12 cellular contexts compared by ENCODE assay signal in genomic region chr4:87505862-87506261, GRCh38. TPM values are rescaled to one million over a fixed set of nuclear protein-coding genes. Genes with fewer than 3 reads are reported as not detected.
DNase-seq lines count a peak whose midpoint lies in the region; ATAC-seq and TF ChIP-seq lines count a peak whose summit lies in the region.
"Had no signal": no experiment of that assay in that cellular context is flagged by ENCODE, and none has a peak within 500 bp of the region (broad histone marks: within the 10 kb centered on the region; RNA-seq: fewer than 3 reads in every experiment).

No MANE protein-coding gene starts in this region.

- H3K27ac Mint-ChIP-seq in natural killer cell treated with Interleukin-12 subunit alpha and Interleukin-12 subunit beta and Interleukin-15 and Interleukin-18, amount 100 ng/mL, for 72 hours: no peak overlapping the region
- H3K27ac Mint-ChIP-seq: activated naive CD8-positive, alpha-beta T cell treated with anti-CD3 and anti-CD28 coated beads, Interleukin-2, amount 10 ng/mL, durations not matched to agents 7 days and 5 days; natural killer cell had no signal

- TF ChIP-seq CTCF in GM12874 (IDR thresholded peaks at IDR 0.05; ENCODE audit: insufficient read depth, low read depth, low read length): peak; percentile 7; the same call in 1 of the 2 replicates
- peak; percentile 38; the same call in 1 of the 2 replicates for TF ChIP-seq CTCF in LNCaP clone FGC (IDR thresholded peaks at IDR 0.05; ENCODE audit: control insufficient read depth, extremely low read depth, insufficient read depth)
- peak; percentile 39 for TF ChIP-seq CTCF in choroid plexus epithelial cell (conservative IDR thresholded peaks at IDR 0.05; ENCODE audit: low read depth, low read length)
- TF ChIP-seq CTCF in gastrocnemius medialis (IDR thresholded peaks at IDR 0.05 in 4 of 5, conservative IDR thresholded peaks at IDR 0.05 in 1 of 5): no peak
- no peak for TF ChIP-seq CTCF in colonic mucosa (IDR thresholded peaks at IDR 0.05)

- no peak for TF ChIP-seq POLR2A in gastrocnemius medialis (IDR thresholded peaks at IDR 0.05)

- H3K4me3 Mint-ChIP-seq in natural killer cell treated with Interleukin-12 subunit alpha and Interleukin-12 subunit beta and Interleukin-15 and Interleukin-18, amount 100 ng/mL, for 72 hours: no peak overlapping the region
- H3K4me3 Mint-ChIP-seq: activated naive CD8-positive, alpha-beta T cell treated with anti-CD3 and anti-CD28 coated beads, Interleukin-2, amount 10 ng/mL, durations not matched to agents 7 days and 5 days; natural killer cell had no signal

- no peak overlapping the region for H3K9ac ChIP-seq in colonic mucosa (ENCODE audit: low read depth in 2 of 2, low read length in 2 of 2)

- DNase-seq in LNCaP clone FGC (ENCODE audit: low read depth) (no peak), choroid plexus epithelial cell (ENCODE audit: low read depth) (no peak), gastrocnemius medialis (no peak), colonic mucosa (no peak)
- DNase-seq in natural killer cell treated with Interleukin-12 subunit alpha and Interleukin-12 subunit beta and Interleukin-15 and Interleukin-18, amount 100 ng/mL, for 72 hours (ENCODE audit: low spot score): no peak
- DNase-seq in activated CD8-positive, alpha-beta memory T cell treated with anti-CD3 and anti-CD28 coated beads, Interleukin-2, amount 50 U/mL, for 48 hours: no peak
- DNase-seq: activated naive CD8-positive, alpha-beta T cell treated with anti-CD3 and anti-CD28 coated beads, Interleukin-2, amount 10 ng/mL, durations not matched to agents 7 days and 5 days; left colon; natural killer cell; NCI-H146; NCI-H526 had no signal

- no peak overlapping the region for H3K4me3 ChIP-seq in LNCaP clone FGC (ENCODE audit: low read depth, low read length)
- no peak overlapping the region for H3K4me3 ChIP-seq in choroid plexus epithelial cell (ENCODE audit: low read depth, low read length)
- H3K4me3 ChIP-seq in gastrocnemius medialis: no peak overlapping the region
- no peak overlapping the region for H3K4me3 ChIP-seq in colonic mucosa

- H3K9me3 Mint-ChIP-seq in natural killer cell treated with Interleukin-12 subunit alpha and Interleukin-12 subunit beta and Interleukin-15 and Interleukin-18, amount 100 ng/mL, for 72 hours: no peaks in the 10 kb centered on the region
- H3K9me3 Mint-ChIP-seq: activated naive CD8-positive, alpha-beta T cell treated with anti-CD3 and anti-CD28 coated beads, Interleukin-2, amount 10 ng/mL, durations not matched to agents 7 days and 5 days; natural killer cell had no signal

- H3K9me3 ChIP-seq in gastrocnemius medialis: no peaks in the 10 kb centered on the region
- no peaks in the 10 kb centered on the region for H3K9me3 ChIP-seq in colonic mucosa

- H3K36me3 Mint-ChIP-seq in natural killer cell treated with Interleukin-12 subunit alpha and Interleukin-12 subunit beta and Interleukin-15 and Interleukin-18, amount 100 ng/mL, for 72 hours: no peaks in the 10 kb centered on the region
- H3K36me3 Mint-ChIP-seq: activated naive CD8-positive, alpha-beta T cell treated with anti-CD3 and anti-CD28 coated beads, Interleukin-2, amount 10 ng/mL, durations not matched to agents 7 days and 5 days; natural killer cell had no signal

- H3K27me3 ChIP-seq in gastrocnemius medialis (no peaks in the 10 kb centered on the region), colonic mucosa (no peaks in the 10 kb centered on the region)

- ATAC-seq in gastrocnemius medialis: no peak
- no peak for ATAC-seq in natural killer cell treated with Interleukin-12 subunit alpha and Interleukin-12 subunit beta and Interleukin-15 and Interleukin-18, amount 100 ng/mL, for 72 hours
- ATAC-seq: left colon, natural killer cell had no signal

- in situ Hi-C loops in gastrocnemius medialis (cut with MboI; ENCODE audit: low sequenced_read_pairs in 4 of 4): no loop called here

- H3K36me3 ChIP-seq in gastrocnemius medialis (peaks cover 0 to 6% of the 10 kb centered on the region in 2 donors), colonic mucosa (no peaks in the 10 kb centered on the region)

- no peaks in the 10 kb centered on the region for H3K4me1 Mint-ChIP-seq in natural killer cell treated with Interleukin-12 subunit alpha and Interleukin-12 subunit beta and Interleukin-15 and Interleukin-18, amount 100 ng/mL, for 72 hours (ENCODE audit: low read depth in 2 of 2)
- H3K4me1 Mint-ChIP-seq: activated naive CD8-positive, alpha-beta T cell treated with anti-CD3 and anti-CD28 coated beads, Interleukin-2, amount 10 ng/mL, durations not matched to agents 7 days and 5 days had no signal

- peak overlapping the region in 3 of 4 donors; percentile 13 to 41 (median 37) for H3K27ac ChIP-seq in gastrocnemius medialis
- H3K27ac ChIP-seq in colonic mucosa: no peak overlapping the region

- intact Hi-C loops in gastrocnemius medialis (cut with DNase I; ENCODE audit: low total_unique reads): no loop called here
- intact Hi-C loops in colonic mucosa (cut with DNase I): no loop called here

- H3K4me1 ChIP-seq in gastrocnemius medialis (peaks cover 5 to 24% of the 10 kb centered on the region in 2 donors), colonic mucosa (no peaks in the 10 kb centered on the region)

- H3K27me3 Mint-ChIP-seq in natural killer cell treated with Interleukin-12 subunit alpha and Interleukin-12 subunit beta and Interleukin-15 and Interleukin-18, amount 100 ng/mL, for 72 hours: no peaks in the 10 kb centered on the region

RNA-seq across cellular contexts. Expression of gene SPARCL1, which starts 23.3 kb away (rescaled TPM):
- total RNA-seq in gastrocnemius medialis: 100 to 1,000 TPM; 225 to 357 (median 273) TPM
- not detected for total RNA-seq in natural killer cell treated with Interleukin-12 subunit alpha and Interleukin-12 subunit beta and Interleukin-15 and Interleukin-18, amount 100 ng/mL, for 72 hours
- 10 to 100 TPM; 18.4 to 84.0 TPM for total RNA-seq in colonic mucosa
- total RNA-seq: activated naive CD8-positive, alpha-beta T cell treated with anti-CD3 and anti-CD28 coated beads, Interleukin-2, amount 10 ng/mL, durations not matched to agents 7 days and 5 days; natural killer cell had no signal

Comparison
In these comparisons a context has a peak if more than half of its experiments do, and no peak if none do; other contexts are left out.
1. CTCF ChIP-seq: peak in GM12874 (single experiment), LNCaP clone FGC (single experiment) and choroid plexus epithelial cell (single experiment); none in gastrocnemius medialis (0 of 5) and colonic mucosa (single experiment).
2. RNA of gene SPARCL1, which starts 23.3 kb away (total RNA-seq): 225 to 357 TPM in gastrocnemius medialis and 18.4 to 84.0 TPM in colonic mucosa; not detected in natural killer cell treated with Interleukin-12 subunit alpha and Interleukin-12 subunit beta and Interleukin-15 and Interleukin-18, amount 100 ng/mL, for 72 hours; every median in the first group is over 10 times any median in the second.